ENCODE assay signal across 1 cellular context in the genomic region with DNA sequence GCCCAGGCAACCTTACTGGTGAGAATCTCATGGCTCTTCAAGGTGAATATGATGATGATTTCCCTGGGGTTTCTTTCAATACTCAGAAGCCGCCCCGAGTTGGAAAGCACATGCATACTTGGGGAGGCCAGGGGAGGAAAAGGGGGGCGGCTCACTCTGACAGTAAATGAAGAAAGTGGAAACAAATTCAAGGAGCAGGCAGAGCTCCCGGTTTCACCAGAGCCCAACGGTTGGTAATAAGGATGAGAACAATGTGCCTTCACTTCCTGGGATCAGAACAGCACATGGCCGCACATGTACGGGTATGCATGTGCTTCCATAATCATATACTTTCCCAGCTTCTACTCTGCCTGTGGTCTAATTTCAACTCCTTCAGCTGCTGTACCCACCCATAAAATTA.
TF ChIP-seq lines count a peak whose summit lies in the region.

No MANE protein-coding gene starts in this region.

TF ChIP-seq in IMR-90, 13 proteins besides CTCF, POLR2A, EP300 and RAD21:
- no peak for TF ChIP-seq RFX5 (IDR thresholded peaks at IDR 0.05; ENCODE audit: low read depth, low read length)
- no peak for TF ChIP-seq USF2 (IDR thresholded peaks at IDR 0.05; ENCODE audit: low read depth, low read length)
- TF ChIP-seq FOS (IDR thresholded peaks at IDR 0.05; ENCODE audit: low read depth, low read length): no peak
- TF ChIP-seq CEBPB (IDR thresholded peaks at IDR 0.05; ENCODE audit: low read depth, low read length): no peak
- TF ChIP-seq MAZ (IDR thresholded peaks at IDR 0.05; ENCODE audit: borderline replicate concordance, low read depth, low read length): no peak
